1 cellular context compared by ENCODE assay signal in genomic region chr11:107562647-107563208, GRCh38.
TF ChIP-seq lines count a peak whose summit lies in the region.

No MANE protein-coding gene starts in this region.

TF ChIP-seq in K562, 482 proteins besides CTCF, POLR2A, EP300 and RAD21 (continued from another document):
- TF ChIP-seq HMBOX1 (IDR thresholded peaks at IDR 0.05) (peak; percentile 95), BMI1 (IDR thresholded peaks at IDR 0.05; ENCODE audit: low read length) (no peak), FOSL1 (tag; conservative IDR thresholded peaks at IDR 0.05) (peak; percentile 68), ZNF224 (CRISPR knock-in tag; IDR thresholded peaks at IDR 0.05) (no peak), SMARCE1 (IDR thresholded peaks at IDR 0.05) (peak; percentile 61), ZC3H11A (IDR thresholded peaks at IDR 0.05; ENCODE audit: low read depth, low read length) (no peak), FOXM1 (IDR thresholded peaks at IDR 0.05; ENCODE audit: low read depth) (no peak), FOXM1 (CRISPR knock-in tag; IDR thresholded peaks at IDR 0.05; ENCODE audit: low read depth) (no peak), MECOM (CRISPR knock-in tag; IDR thresholded peaks at IDR 0.05) (no peak), ATF3 (IDR thresholded peaks at IDR 0.05) (peak; percentile 46), ATF3 (CRISPR knock-in tag; conservative IDR thresholded peaks at IDR 0.05) (no peak), U2AF2 (optimal IDR thresholded peaks at IDR 0.05; ENCODE audit: low read depth, low read length) (no peak), GABPB2 (CRISPR knock-in tag; conservative IDR thresholded peaks at IDR 0.05) (no peak), ARID1B (IDR thresholded peaks at IDR 0.05) (peak; percentile 35; the same call in 1 of the 2 replicates)
